In the genomic region with DNA sequence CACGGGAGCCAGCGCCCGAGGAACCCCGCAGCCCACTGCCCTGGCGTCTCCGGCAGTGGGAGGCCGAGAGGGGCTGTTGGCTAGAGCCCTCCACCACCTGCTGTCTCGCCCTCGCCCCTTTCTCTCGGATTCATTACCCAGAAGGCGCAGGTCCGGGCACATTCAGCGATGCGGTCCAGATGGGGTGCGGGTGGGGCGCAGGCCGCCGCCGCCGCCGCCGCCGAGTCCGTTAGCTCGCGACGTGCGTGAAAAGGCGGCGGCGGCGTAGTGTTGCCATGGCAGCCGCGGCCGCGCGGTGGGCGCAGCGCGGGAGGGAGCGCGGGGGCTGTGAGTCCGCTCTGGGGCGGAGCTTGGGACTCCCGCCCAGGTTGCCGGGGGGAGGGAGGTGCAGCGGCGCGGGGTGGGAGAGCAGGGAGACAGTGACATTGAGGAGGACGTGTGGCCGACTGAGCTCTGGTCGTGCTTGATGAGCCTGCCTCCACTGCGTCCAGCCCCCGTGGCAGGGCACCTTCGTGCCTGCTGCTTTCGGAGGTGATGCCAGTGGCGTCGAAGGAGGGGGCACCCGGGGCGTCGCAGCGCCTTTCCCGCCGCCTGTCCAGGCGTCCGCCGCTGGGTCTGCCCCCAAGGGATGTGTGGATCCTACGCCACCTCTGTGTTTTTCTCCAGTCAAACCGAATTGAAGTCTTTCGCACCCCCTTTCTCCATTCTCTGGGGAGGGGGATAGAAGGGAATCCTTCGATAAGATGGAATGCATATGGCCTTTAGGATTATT, we compare ENCODE assay signal across 8 cellular contexts. TPM values are rescaled to one million over a fixed set of nuclear protein-coding genes. Genes with fewer than 3 reads are reported as not detected.
DNase-seq lines count a peak whose midpoint lies in the region; ATAC-seq and TF ChIP-seq lines count a peak whose summit lies in the region.

A gene (minus strand): TSS at position 358 of the 772 bp plus-strand sequence. CDS start 23,774 bp downstream, outside the sequence.

- TF ChIP-seq CTCF in astrocyte of the spinal cord (IDR thresholded peaks at IDR 0.05; ENCODE audit: low read depth, low read length) (no peak), sigmoid colon (IDR thresholded peaks at IDR 0.05) (no peak)

- in situ Hi-C loops in astrocyte of the spinal cord (cut with HindIII; ENCODE audit: low sequenced_read_pairs), result no loop called here

- H3K4me1 ChIP-seq in iPS DF 6.9 (ENCODE audit: control insufficient read depth, insufficient read depth, low read length), result no peaks in the 10 kb centered on the region
- peaks cover 0 to 57% (median 38%) of the 10 kb centered on the region in 4 donors for H3K4me1 ChIP-seq in sigmoid colon

- peak in 1 of 2 donors; percentile 18 for TF ChIP-seq POLR2A in sigmoid colon (IDR thresholded peaks at IDR 0.05)

- intact Hi-C loops in sigmoid colon (cut with DNase I), result loop anchor here (1.0 to 5.0 kb wide), 5 partner anchors 33 to 310 kb away; a partner anchor contains a TSS

- H3K4me3 ChIP-seq in astrocyte of the spinal cord (ENCODE audit: low read depth, low read length) (peak within 1 kb of the TSS; percentile 78), iPS DF 6.9 (ENCODE audit: low read length) (peak within 1 kb of the TSS; percentile 96), sigmoid colon (peak within 1 kb of the TSS; percentile 60 to 87 (median 82))

- H3K27me3 ChIP-seq in iPS DF 6.9 (ENCODE audit: control insufficient read depth, insufficient read depth, low read length) (no peaks in the 10 kb centered on the region), sigmoid colon (no peaks in the 10 kb centered on the region)

- H3K9me3 ChIP-seq in iPS DF 6.9 (ENCODE audit: control insufficient read depth, insufficient read depth, low read length) (no peaks in the 10 kb centered on the region), sigmoid colon (no peaks in the 10 kb centered on the region)

- DNase-seq in NCI-H1436 (lab: John Stamatoyannopoulos, UW) (peak; percentile 78), NCI-H1436 treated with DMSO at 0.1 percent for 48 hours (lab: John Stamatoyannopoulos, UW) (no peak), NCI-H1694 (lab: John Stamatoyannopoulos, UW) (peak; percentile 42), T-helper 9 cell (peak; percentile 69), astrocyte of the spinal cord (ENCODE audit: low read depth, low spot score) (peak; percentile 77), iPS DF 6.9 (ENCODE audit: low read depth, low spot score) (peak; percentile 39), sigmoid colon (peak; percentile 91)

- peak in 1 of 4 donors; percentile 36 for TF ChIP-seq EP300 in sigmoid colon (IDR thresholded peaks at IDR 0.05)

- peak; percentile 62 for ATAC-seq in HG02852 (IDR thresholded peaks at IDR 0.05; ENCODE audit: unreplicated experiment)

- H3K27ac ChIP-seq in iPS DF 6.9 (ENCODE audit: low read length) (no peak within 1 kb of the TSS), sigmoid colon (peak within 1 kb of the TSS; percentile 89 to 95 (median 94))

- H3K36me3 ChIP-seq in iPS DF 6.9 (ENCODE audit: control insufficient read depth, insufficient read depth, low read length) (no peaks in the 10 kb centered on the region; the same call in 1 of the 2 replicates), sigmoid colon (no peaks in the 10 kb centered on the region)

- no CpG with 5 or more reads among the region's 71 CpGs for WGBS in iPS DF 6.9 (ENCODE audit: insufficient coverage, insufficient read length)
- 1% methylated on average over 71 of the region's 71 CpGs for WGBS in sigmoid colon, 2 donors

RNA-seq across cellular contexts. Expression of the gene that starts here (rescaled TPM):
- 10 to 100 TPM; 31.9 to 51.2 (median 45.5) TPM for total RNA-seq in sigmoid colon
- polyA plus RNA-seq in sigmoid colon, result 1 to 10 TPM in 2 of 3 donors, under 1 TPM in 1; 0.92 to 2.8 (median 1.8) TPM
